21 cellular contexts compared by ENCODE assay signal in the genomic region with DNA sequence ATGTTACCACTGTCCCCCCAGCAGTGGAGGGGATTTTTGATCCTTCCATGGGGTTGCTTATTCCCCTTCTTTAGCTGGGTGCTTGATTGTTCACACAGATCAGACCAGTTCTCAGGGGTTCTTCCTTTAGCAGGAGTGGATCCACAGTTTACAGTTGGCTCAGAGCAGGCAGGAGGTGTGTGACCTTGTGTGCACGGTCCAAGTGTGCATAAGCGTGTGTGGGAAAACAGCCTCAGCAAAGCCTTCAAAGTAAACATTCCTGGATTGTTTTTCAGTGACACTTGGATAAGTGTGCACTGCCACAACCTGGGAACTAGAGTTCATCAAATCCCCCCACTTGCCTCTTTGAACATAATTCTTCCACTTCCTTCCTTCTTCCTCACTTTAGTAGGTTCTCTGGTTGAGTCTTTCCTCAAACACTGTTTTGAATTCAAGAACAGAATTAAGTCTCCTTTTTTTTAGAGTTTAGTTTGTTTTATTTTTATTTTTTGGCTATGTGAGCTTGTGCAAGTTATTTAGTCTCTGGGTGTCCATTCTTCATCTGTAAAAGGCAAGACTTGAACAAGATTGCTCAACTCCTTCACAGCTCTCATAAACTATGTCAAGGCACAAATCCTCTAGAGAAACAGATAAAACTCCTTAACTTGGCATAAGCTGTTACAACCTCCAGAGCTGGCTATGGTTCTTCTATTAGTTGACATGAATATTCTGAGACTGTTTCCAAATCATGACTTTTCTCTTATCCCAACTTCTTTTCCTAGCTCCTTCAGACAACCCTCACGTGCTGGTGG.
DNase-seq lines count a peak whose midpoint lies in the region; ATAC-seq, FAIRE-seq and TF ChIP-seq lines count a peak whose summit lies in the region.
"Had no signal": no experiment of that assay in that cellular context is flagged by ENCODE, and none has a peak within 500 bp of the region (broad histone marks: within the 10 kb centered on the region; RNA-seq: fewer than 3 reads in every experiment).

No MANE protein-coding gene starts in this region.

- no peak overlapping the region for H3K4me2 ChIP-seq in mesenchymal stem cell (ENCODE audit: low read length, poor library complexity, severe bottlenecking)

- 71% methylated on average over 3 of the region's 3 CpGs for WGBS in mesenchymal stem cell

- H3K9ac ChIP-seq in SK-N-MC (ENCODE audit: insufficient read length) (no peak overlapping the region), mesenchymal stem cell (ENCODE audit: low read length) (peak overlapping the region; percentile 69)

- CTCF ChIA-PET in activated CD4-positive, alpha-beta memory T cell treated with anti-CD3 and anti-CD28 coated beads, Interleukin-2, amount 10 ng/mL, durations not matched to agents 7 days and 5 days (lab: Charles Lee) = interaction anchor here (1.0 to 2.4 kb wide), 4 partner anchors 14 to 541 kb away, joined by 3 to 31 read pairs (median 4); no protein-coding TSS in a partner anchor

- H4K8ac ChIP-seq in mesenchymal stem cell (ENCODE audit: low read length) = no peak overlapping the region

- H2BK15ac ChIP-seq in mesenchymal stem cell (ENCODE audit: low read depth, poor library complexity, severe bottlenecking) = no peak overlapping the region

- H3K4me3 ChIP-seq in SK-N-MC (no peak overlapping the region), mesenchymal stem cell (ENCODE audit: insufficient read depth in 1 of 2, low read depth in 1 of 2, low read length in 2 of 2) (peak overlapping the region in 1 of 2 experiments; percentile 19), upper lobe of right lung (no peak overlapping the region)

- H3K4me1 ChIP-seq in mesenchymal stem cell (ENCODE audit: control insufficient read depth, insufficient read depth, low read depth, low read length) = peaks cover 6% of the 10 kb centered on the region
- H3K4me1 ChIP-seq in upper lobe of right lung = no peaks in the 10 kb centered on the region

- peaks cover 30% of the 10 kb centered on the region for H3K27me3 Mint-ChIP-seq in activated CD4-positive, alpha-beta memory T cell treated with anti-CD3 and anti-CD28 coated beads, Interleukin-2, amount 10 ng/mL, durations not matched to agents 7 days and 5 days

- no peak overlapping the region for H3K23ac ChIP-seq in mesenchymal stem cell (ENCODE audit: low read length in 2 of 2)

- no peaks in the 10 kb centered on the region for H3K4me1 Mint-ChIP-seq in activated CD4-positive, alpha-beta memory T cell treated with anti-CD3 and anti-CD28 coated beads, Interleukin-2, amount 10 ng/mL, durations not matched to agents 7 days and 5 days
- H3K4me1 Mint-ChIP-seq: activated naive CD4-positive, alpha-beta T cell treated with anti-CD3 and anti-CD28 coated beads, Interleukin-2, amount 10 ng/mL, durations not matched to agents 7 days and 5 days; endodermal cell; stimulated activated naive CD8-positive, alpha-beta T cell treated with anti-CD3 and anti-CD28 coated beads, Interleukin-15, amount 100 ng/mL, for 72 hours had no signal

- H3K9me3 ChIP-seq in SK-N-MC (ENCODE audit: low read depth, low read length) (no peaks in the 10 kb centered on the region), mesenchymal stem cell (ENCODE audit: control insufficient read depth, low read length) (no peaks in the 10 kb centered on the region), upper lobe of right lung (no peaks in the 10 kb centered on the region)

- H3K36me3 Mint-ChIP-seq in activated CD4-positive, alpha-beta memory T cell treated with anti-CD3 and anti-CD28 coated beads, Interleukin-2, amount 10 ng/mL, durations not matched to agents 7 days and 5 days (ENCODE audit: low read depth) = no peaks in the 10 kb centered on the region
- H3K36me3 Mint-ChIP-seq: activated naive CD4-positive, alpha-beta T cell treated with anti-CD3 and anti-CD28 coated beads, Interleukin-2, amount 10 ng/mL, durations not matched to agents 7 days and 5 days had no signal

- no peak overlapping the region for H3K27ac ChIP-seq in SK-N-MC
- H3K27ac ChIP-seq in mesenchymal stem cell (ENCODE audit: low read length, poor library complexity, severe bottlenecking) = no peak overlapping the region
- H3K27ac ChIP-seq in upper lobe of right lung = no peak overlapping the region
- H3K27ac ChIP-seq: C4-2B had no signal

- TF ChIP-seq CTCF in upper lobe of right lung (IDR thresholded peaks at IDR 0.05) = no peak

- H3K27me3 ChIP-seq in mesenchymal stem cell (ENCODE audit: control insufficient read depth in 1 of 2, insufficient read depth in 1 of 2, low read length in 2 of 2) (no peaks in the 10 kb centered on the region), upper lobe of right lung (no peaks in the 10 kb centered on the region)

- H3K18ac ChIP-seq in mesenchymal stem cell (ENCODE audit: low read depth in 1 of 2, low read length in 2 of 2) = no peak overlapping the region

- POLR2A ChIA-PET in activated CD4-positive, alpha-beta memory T cell treated with anti-CD3 and anti-CD28 coated beads, Interleukin-2, amount 10 ng/mL, durations not matched to agents 7 days and 5 days (lab: Charles Lee) = no interaction called here

- no peak overlapping the region for H2AK5ac ChIP-seq in mesenchymal stem cell (ENCODE audit: low read length, severe bottlenecking)

- intact Hi-C loops in upper lobe of right lung (cut with DNase I) = loop anchor here (5.0 kb wide), 1 partner anchor 92 kb away; no protein-coding TSS in a partner anchor

- H2AFZ ChIP-seq in mesenchymal stem cell (ENCODE audit: low read depth, low read length) = no peak overlapping the region

- H3K14ac ChIP-seq in mesenchymal stem cell (ENCODE audit: low read length in 2 of 2) = no peak overlapping the region

- peaks cover 2% of the 10 kb centered on the region for H3K9me3 Mint-ChIP-seq in activated CD4-positive, alpha-beta memory T cell treated with anti-CD3 and anti-CD28 coated beads, Interleukin-2, amount 10 ng/mL, durations not matched to agents 7 days and 5 days
- H3K9me3 Mint-ChIP-seq: activated naive CD4-positive, alpha-beta T cell treated with anti-CD3 and anti-CD28 coated beads, Interleukin-2, amount 10 ng/mL, durations not matched to agents 7 days and 5 days; stimulated activated naive CD8-positive, alpha-beta T cell treated with anti-CD3 and anti-CD28 coated beads, Interleukin-15, amount 100 ng/mL, for 72 hours; T-helper 2 cell treated with Interferon-gamma antibody and Interleukin-4, amounts not matched to agents 5 μg/mL and 100 μg/mL, for 36 hours had no signal

- H2BK120ac ChIP-seq in mesenchymal stem cell (ENCODE audit: low read depth, low read length) = no peak overlapping the region

- no peak for FAIRE-seq in GM12891 (lab: Jason Lieb, UNC)
- FAIRE-seq: kidney had no signal

- no peak overlapping the region for H3K4me3 Mint-ChIP-seq in activated CD4-positive, alpha-beta memory T cell treated with anti-CD3 and anti-CD28 coated beads, Interleukin-2, amount 10 ng/mL, durations not matched to agents 7 days and 5 days
- H3K4me3 Mint-ChIP-seq: activated naive CD4-positive, alpha-beta T cell treated with anti-CD3 and anti-CD28 coated beads, Interleukin-2, amount 10 ng/mL, durations not matched to agents 7 days and 5 days; endodermal cell; stimulated activated naive CD8-positive, alpha-beta T cell treated with anti-CD3 and anti-CD28 coated beads, Interleukin-15, amount 100 ng/mL, for 72 hours; T-helper 2 cell treated with Interferon-gamma antibody and Interleukin-4, amounts not matched to agents 5 μg/mL and 100 μg/mL, for 36 hours had no signal

- ATAC-seq in upper lobe of right lung = peak; percentile 44
- ATAC-seq: stimulated activated naive CD8-positive, alpha-beta T cell treated with anti-CD3 and anti-CD28 coated beads, Interleukin-15, amount 100 ng/mL, for 72 hours had no signal

- H3K36me3 ChIP-seq in SK-N-MC (ENCODE audit: insufficient read depth, low read length) (peaks cover 38% of the 10 kb centered on the region), mesenchymal stem cell (ENCODE audit: control insufficient read depth in 1 of 2, insufficient read depth in 2 of 2, low read depth in 1 of 2, low read length in 2 of 2) (peaks cover 16 to 97% of the 10 kb centered on the region in 2 experiments), upper lobe of right lung (peaks cover 81% of the 10 kb centered on the region)

- no peak for TF ChIP-seq POLR2A in GM12891 (IDR thresholded peaks at IDR 0.05; ENCODE audit: low read depth, low read length)

- no peak overlapping the region for H4K91ac ChIP-seq in mesenchymal stem cell (ENCODE audit: low read length)

- peak; percentile 14 for DNase-seq in SK-N-MC (ENCODE audit: low read depth, low spot score)
- DNase-seq in fibroblast of gingiva (ENCODE audit: low read depth) = peak; percentile 60
- peak; percentile 62 for DNase-seq in mesenchymal stem cell
- DNase-seq in upper lobe of right lung = no peak
- DNase-seq in GM12891 (ENCODE audit: insufficient read length, low spot score) = no peak
- no peak for DNase-seq in activated gamma-delta T cell (lab: John Stamatoyannopoulos, UW)
- DNase-seq in activated CD4-positive, alpha-beta memory T cell treated with anti-CD3 and anti-CD28 coated beads, Interleukin-2, amount 10 ng/mL, durations not matched to agents 7 days and 5 days = no peak
- DNase-seq: activated CD4-positive, alpha-beta T cell treated with anti-CD3 and anti-CD28 coated beads for 1 hour; activated CD8-positive, alpha-beta memory T cell treated with anti-CD3 and anti-CD28 coated beads, Interleukin-2, amount 50 U/mL, for 4 hours; activated naive CD4-positive, alpha-beta T cell treated with anti-CD3 and anti-CD28 coated beads, Interleukin-2, amount 10 ng/mL, durations not matched to agents 7 days and 5 days; endodermal cell; H7; kidney; NCI-H187; NCI-H510A; posterior cingulate gyrus; SHP77; stimulated activated CD4-positive, alpha-beta T cell treated with anti-CD3 and anti-CD28 coated beads, Interleukin-15, amount 100 ng/mL, for 24 hours; stimulated activated naive CD8-positive, alpha-beta T cell treated with anti-CD3 and anti-CD28 coated beads, Interleukin-15, amount 100 ng/mL, for 72 hours had no signal

- no peak overlapping the region for H3K27ac Mint-ChIP-seq in activated CD4-positive, alpha-beta memory T cell treated with anti-CD3 and anti-CD28 coated beads, Interleukin-2, amount 10 ng/mL, durations not matched to agents 7 days and 5 days
- H3K27ac Mint-ChIP-seq: activated naive CD4-positive, alpha-beta T cell treated with anti-CD3 and anti-CD28 coated beads, Interleukin-2, amount 10 ng/mL, durations not matched to agents 7 days and 5 days; endodermal cell; stimulated activated naive CD8-positive, alpha-beta T cell treated with anti-CD3 and anti-CD28 coated beads, Interleukin-15, amount 100 ng/mL, for 72 hours; T-helper 2 cell treated with Interferon-gamma antibody and Interleukin-4, amounts not matched to agents 5 μg/mL and 100 μg/mL, for 36 hours had no signal

- H2BK5ac ChIP-seq in mesenchymal stem cell (ENCODE audit: low read depth, low read length, poor library complexity, severe bottlenecking) = no peak overlapping the region

- H3K4ac ChIP-seq in mesenchymal stem cell (ENCODE audit: low read depth in 1 of 2, low read length in 2 of 2) = no peak overlapping the region

- no peak overlapping the region for H2BK12ac ChIP-seq in mesenchymal stem cell (ENCODE audit: low read length in 2 of 2)

- H3K79me1 ChIP-seq in mesenchymal stem cell (replicated peaks; ENCODE audit: low read length, poor library complexity, severe bottlenecking) = peaks cover 3% of the 10 kb centered on the region

TF ChIP-seq in GM12891, 5 proteins besides CTCF, POLR2A, EP300 and RAD21 (continues in another document):
- TF ChIP-seq PAX5 (IDR thresholded peaks at IDR 0.05; ENCODE audit: insufficient read depth, low read length, severe bottlenecking) (no peak), POU2F2 (IDR thresholded peaks at IDR 0.05; ENCODE audit: low read depth, low read length) (no peak)

Comparison
In these comparisons a context has a peak if more than half of its experiments do, and no peak if none do; other contexts are left out.
1. DNase-seq: peak in SK-N-MC (single experiment), fibroblast of gingiva (single experiment) and mesenchymal stem cell (single experiment); none in upper lobe of right lung (single experiment), GM12891 (single experiment), activated gamma-delta T cell (single experiment) and activated CD4-positive, alpha-beta memory T cell treated with anti-CD3 and anti-CD28 coated beads, Interleukin-2, amount 10 ng/mL, durations not matched to agents 7 days and 5 days (single experiment).